2 cellular contexts compared by ENCODE assay signal in the genomic region with DNA sequence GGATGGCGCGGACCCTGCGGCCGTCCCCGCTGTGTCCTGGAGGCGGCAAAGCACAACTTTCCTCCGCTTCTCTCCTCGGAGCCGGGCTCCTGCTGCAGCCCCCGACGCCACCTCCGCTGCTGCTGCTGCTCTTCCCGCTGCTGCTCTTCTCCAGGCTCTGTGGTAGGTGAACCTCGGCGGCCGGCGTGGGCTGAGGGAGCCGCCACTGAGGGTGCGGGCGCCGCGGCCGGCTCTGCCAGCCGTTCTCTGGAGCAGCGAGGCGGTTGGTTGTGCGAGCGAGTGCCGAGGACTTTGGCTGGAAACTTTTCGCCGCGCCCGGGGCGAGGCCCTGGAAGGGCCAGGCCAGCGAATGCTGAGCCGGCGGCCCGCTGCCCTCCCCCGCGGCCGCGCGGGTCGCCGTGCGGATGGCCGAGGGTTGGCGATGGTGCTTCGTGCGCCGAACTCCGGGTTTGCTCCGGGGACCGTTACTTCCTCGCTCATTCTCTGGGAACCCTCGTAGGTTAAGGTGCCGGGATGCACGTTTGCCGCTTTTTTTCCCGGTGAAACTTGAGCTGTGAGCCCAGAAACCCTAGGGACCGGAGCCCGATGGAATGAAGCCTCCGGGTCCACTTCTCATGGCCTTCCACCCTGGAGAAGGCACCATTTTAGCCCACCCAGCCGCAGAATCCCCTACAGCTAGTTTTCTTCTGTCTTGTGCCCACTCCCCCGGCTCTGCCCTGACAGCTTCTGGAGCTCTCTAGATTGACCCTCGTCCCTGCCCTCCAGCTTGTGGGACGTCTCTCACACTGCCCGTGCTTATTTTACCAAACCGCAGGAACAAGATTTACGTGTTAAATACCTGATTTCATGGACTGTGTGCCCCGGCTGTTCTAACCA.
A peak's percentile ranks its signal among the peaks of the same experiment; 100 is the strongest.
TF ChIP-seq lines count a peak whose summit lies in the region.

No MANE protein-coding gene starts in this region.

TF ChIP-seq in SK-N-SH treated with all-trans-retinoic acid at 6 μM for 48 hours, 23 proteins besides CTCF, POLR2A, EP300 and RAD21 (continued from another document):
- no peak for TF ChIP-seq CSRNP3 (CRISPR knock-in tag; IDR thresholded peaks at IDR 0.05)
- TF ChIP-seq TCF4 (CRISPR knock-in tag; IDR thresholded peaks at IDR 0.05; ENCODE audit: borderline replicate concordance), result no peak
- TF ChIP-seq RARB (CRISPR knock-in tag; IDR thresholded peaks at IDR 0.05), result no peak
- no peak for TF ChIP-seq ZNF565 (CRISPR knock-in tag; conservative IDR thresholded peaks at IDR 0.05; ENCODE audit: low read depth)
- TF ChIP-seq TSHZ2 (CRISPR knock-in tag; IDR thresholded peaks at IDR 0.05), result no peak
- no peak for TF ChIP-seq BACH2 (CRISPR knock-in tag; IDR thresholded peaks at IDR 0.05; ENCODE audit: borderline replicate concordance)
- TF ChIP-seq PPARA (CRISPR knock-in tag; IDR thresholded peaks at IDR 0.05; ENCODE audit: borderline replicate concordance), result no peak
- TF ChIP-seq TOX (CRISPR knock-in tag; IDR thresholded peaks at IDR 0.05; ENCODE audit: borderline replicate concordance), result no peak
- TF ChIP-seq ZFP3 (CRISPR knock-in tag; IDR thresholded peaks at IDR 0.05), result no peak
- no peak for TF ChIP-seq CSDC2 (CRISPR knock-in tag; IDR thresholded peaks at IDR 0.05)

TF ChIP-seq in HepG2, 621 proteins besides CTCF, POLR2A, EP300 and RAD21 (continued from another document and continues in another):
- TF ChIP-seq CAMTA2 (CRISPR knock-in tag; IDR thresholded peaks at IDR 0.05; ENCODE audit: borderline replicate concordance) (no peak), SOX13 (IDR thresholded peaks at IDR 0.05) (no peak), SOX13 (CRISPR knock-in tag; conservative IDR thresholded peaks at IDR 0.05 in 1 of 2, IDR thresholded peaks at IDR 0.05 in 1 of 2) (no peak), ZNF619 (CRISPR knock-in tag; IDR thresholded peaks at IDR 0.05) (no peak), ZBTB44 (CRISPR knock-in tag; IDR thresholded peaks at IDR 0.05) (no peak), GABPB1 (CRISPR knock-in tag; IDR thresholded peaks at IDR 0.05) (peak; percentile 34; the same call in 1 of the 2 replicates), SNAI1 (CRISPR knock-in tag; IDR thresholded peaks at IDR 0.05; ENCODE audit: borderline replicate concordance) (no peak), SMAD9 (CRISPR knock-in tag; IDR thresholded peaks at IDR 0.05) (no peak), ZFP1 (CRISPR knock-in tag; IDR thresholded peaks at IDR 0.05) (no peak), HNRNPUL1 (IDR thresholded peaks at IDR 0.05; ENCODE audit: low read depth, low read length) (no peak), GLI4 (CRISPR knock-in tag; IDR thresholded peaks at IDR 0.05; ENCODE audit: borderline replicate concordance) (no peak), KDM6A (CRISPR knock-in tag; IDR thresholded peaks at IDR 0.05; ENCODE audit: low read depth) (no peak), TSC22D2 (CRISPR knock-in tag; IDR thresholded peaks at IDR 0.05; ENCODE audit: borderline replicate concordance) (no peak), GTF3A (CRISPR knock-in tag; conservative IDR thresholded peaks at IDR 0.05) (no peak), ZFP82 (CRISPR knock-in tag; IDR thresholded peaks at IDR 0.05; ENCODE audit: borderline replicate concordance) (0 out of 2 replicates have a peak, but pooled peaks have one; percentile 70), THYN1 (CRISPR knock-in tag; IDR thresholded peaks at IDR 0.05; ENCODE audit: borderline replicate concordance, low read depth) (no peak), CREB3 (CRISPR knock-in tag; IDR thresholded peaks at IDR 0.05) (no peak), ZNF337 (CRISPR knock-in tag; IDR thresholded peaks at IDR 0.05; ENCODE audit: borderline replicate concordance, low read depth) (no peak), ISL2 (CRISPR knock-in tag; IDR thresholded peaks at IDR 0.05) (0 out of 2 replicates have a peak, but pooled peaks have one; percentile 38), MAF1 (CRISPR knock-in tag; IDR thresholded peaks at IDR 0.05; ENCODE audit: borderline replicate concordance) (0 out of 2 replicates have a peak, but pooled peaks have one; percentile 27), ZSCAN12 (CRISPR knock-in tag; IDR thresholded peaks at IDR 0.05) (no peak), ZBTB25 (CRISPR knock-in tag; IDR thresholded peaks at IDR 0.05) (no peak), ZNF777 (CRISPR knock-in tag; IDR thresholded peaks at IDR 0.05) (peak; percentile 82), FOXO4 (CRISPR knock-in tag; conservative IDR thresholded peaks at IDR 0.05) (no peak), ZNF138 (CRISPR knock-in tag; IDR thresholded peaks at IDR 0.05; ENCODE audit: low read depth) (peak; percentile 62; the same call in 1 of the 2 replicates), MXD1 (CRISPR knock-in tag; IDR thresholded peaks at IDR 0.05) (0 out of 2 replicates have a peak, but pooled peaks have one; percentile 40), ZNF749 (CRISPR knock-in tag; IDR thresholded peaks at IDR 0.05; ENCODE audit: borderline replicate concordance) (0 out of 2 replicates have a peak, but pooled peaks have one; percentile 64), TAF1 (CRISPR knock-in tag; IDR thresholded peaks at IDR 0.05) (peak; percentile 48), ZNF547 (CRISPR knock-in tag; IDR thresholded peaks at IDR 0.05) (no peak), GMEB2 (CRISPR knock-in tag; IDR thresholded peaks at IDR 0.05; ENCODE audit: low read depth) (no peak), ZFP91 (CRISPR knock-in tag; IDR thresholded peaks at IDR 0.05; ENCODE audit: borderline replicate concordance) (no peak; the same call in 1 of the 2 replicates), ZNF33A (CRISPR knock-in tag; IDR thresholded peaks at IDR 0.05; ENCODE audit: borderline replicate concordance) (no peak), ZBTB8A (CRISPR knock-in tag; IDR thresholded peaks at IDR 0.05; ENCODE audit: borderline replicate concordance, low read depth) (no peak), ZNF232 (CRISPR knock-in tag; IDR thresholded peaks at IDR 0.05; ENCODE audit: borderline replicate concordance) (0 out of 2 replicates have a peak, but pooled peaks have one; percentile 40)
- TF ChIP-seq, protein P1, sequence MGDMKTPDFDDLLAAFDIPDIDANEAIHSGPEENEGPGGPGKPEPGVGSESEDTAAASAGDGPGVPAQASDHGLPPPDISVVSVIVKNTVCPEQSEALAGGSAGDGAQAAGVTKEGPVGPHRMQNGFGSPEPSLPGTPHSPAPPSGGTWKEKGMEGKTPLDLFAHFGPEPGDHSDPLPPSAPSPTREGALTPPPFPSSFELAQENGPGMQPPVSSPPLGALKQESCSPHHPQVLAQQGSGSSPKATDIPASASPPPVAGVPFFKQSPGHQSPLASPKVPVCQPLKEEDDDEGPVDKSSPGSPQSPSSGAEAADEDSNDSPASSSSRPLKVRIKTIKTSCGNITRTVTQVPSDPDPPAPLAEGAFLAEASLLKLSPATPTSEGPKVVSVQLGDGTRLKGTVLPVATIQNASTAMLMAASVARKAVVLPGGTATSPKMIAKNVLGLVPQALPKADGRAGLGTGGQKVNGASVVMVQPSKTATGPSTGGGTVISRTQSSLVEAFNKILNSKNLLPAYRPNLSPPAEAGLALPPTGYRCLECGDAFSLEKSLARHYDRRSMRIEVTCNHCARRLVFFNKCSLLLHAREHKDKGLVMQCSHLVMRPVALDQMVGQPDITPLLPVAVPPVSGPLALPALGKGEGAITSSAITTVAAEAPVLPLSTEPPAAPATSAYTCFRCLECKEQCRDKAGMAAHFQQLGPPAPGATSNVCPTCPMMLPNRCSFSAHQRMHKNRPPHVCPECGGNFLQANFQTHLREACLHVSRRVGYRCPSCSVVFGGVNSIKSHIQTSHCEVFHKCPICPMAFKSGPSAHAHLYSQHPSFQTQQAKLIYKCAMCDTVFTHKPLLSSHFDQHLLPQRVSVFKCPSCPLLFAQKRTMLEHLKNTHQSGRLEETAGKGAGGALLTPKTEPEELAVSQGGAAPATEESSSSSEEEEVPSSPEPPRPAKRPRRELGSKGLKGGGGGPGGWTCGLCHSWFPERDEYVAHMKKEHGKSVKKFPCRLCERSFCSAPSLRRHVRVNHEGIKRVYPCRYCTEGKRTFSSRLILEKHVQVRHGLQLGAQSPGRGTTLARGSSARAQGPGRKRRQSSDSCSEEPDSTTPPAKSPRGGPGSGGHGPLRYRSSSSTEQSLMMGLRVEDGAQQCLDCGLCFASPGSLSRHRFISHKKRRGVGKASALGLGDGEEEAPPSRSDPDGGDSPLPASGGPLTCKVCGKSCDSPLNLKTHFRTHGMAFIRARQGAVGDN (CRISPR knock-in tag; IDR thresholded peaks at IDR 0.05), result peak; percentile 66
- TF ChIP-seq, protein P2, sequence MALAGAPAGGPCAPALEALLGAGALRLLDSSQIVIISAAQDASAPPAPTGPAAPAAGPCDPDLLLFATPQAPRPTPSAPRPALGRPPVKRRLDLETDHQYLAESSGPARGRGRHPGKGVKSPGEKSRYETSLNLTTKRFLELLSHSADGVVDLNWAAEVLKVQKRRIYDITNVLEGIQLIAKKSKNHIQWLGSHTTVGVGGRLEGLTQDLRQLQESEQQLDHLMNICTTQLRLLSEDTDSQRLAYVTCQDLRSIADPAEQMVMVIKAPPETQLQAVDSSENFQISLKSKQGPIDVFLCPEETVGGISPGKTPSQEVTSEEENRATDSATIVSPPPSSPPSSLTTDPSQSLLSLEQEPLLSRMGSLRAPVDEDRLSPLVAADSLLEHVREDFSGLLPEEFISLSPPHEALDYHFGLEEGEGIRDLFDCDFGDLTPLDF (CRISPR knock-in tag; IDR thresholded peaks at IDR 0.05), result 0 out of 2 replicates have a peak, but pooled peaks have one; percentile 37
- TF ChIP-seq, protein P3, sequence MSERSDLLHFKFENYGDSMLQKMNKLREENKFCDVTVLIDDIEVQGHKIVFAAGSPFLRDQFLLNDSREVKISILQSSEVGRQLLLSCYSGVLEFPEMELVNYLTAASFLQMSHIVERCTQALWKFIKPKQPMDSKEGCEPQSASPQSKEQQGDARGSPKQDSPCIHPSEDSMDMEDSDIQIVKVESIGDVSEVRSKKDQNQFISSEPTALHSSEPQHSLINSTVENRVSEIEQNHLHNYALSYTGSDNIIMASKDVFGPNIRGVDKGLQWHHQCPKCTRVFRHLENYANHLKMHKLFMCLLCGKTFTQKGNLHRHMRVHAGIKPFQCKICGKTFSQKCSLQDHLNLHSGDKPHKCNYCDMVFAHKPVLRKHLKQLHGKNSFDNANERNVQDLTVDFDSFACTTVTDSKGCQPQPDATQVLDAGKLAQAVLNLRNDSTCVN (CRISPR knock-in tag; IDR thresholded peaks at IDR 0.05; ENCODE audit: borderline replicate concordance), result 0 out of 2 replicates have a peak, but pooled peaks have one; percentile 76
